In genomic region chr18:21117385-21118135, GRCh38 we compare ENCODE assay signal across 9 cellular contexts. TPM values are rescaled to one million over a fixed set of nuclear protein-coding genes. Genes with fewer than 3 reads are reported as not detected.
DNase-seq lines count a peak whose midpoint lies in the region; ATAC-seq and TF ChIP-seq lines count a peak whose summit lies in the region.
"Had no signal": no experiment of that assay in that cellular context is flagged by ENCODE, and none has a peak within 500 bp of the region (broad histone marks: within the 10 kb centered on the region; RNA-seq: fewer than 3 reads in every experiment).

No MANE protein-coding gene starts in this region.

- TF ChIP-seq CTCF in HFFc6 (IDR thresholded peaks at IDR 0.05) (no peak), adrenal gland (IDR thresholded peaks at IDR 0.05) (no peak), testis (IDR thresholded peaks at IDR 0.05) (no peak), foreskin keratinocyte (conservative IDR thresholded peaks at IDR 0.05) (no peak)

- H3K4me3 ChIP-seq in adrenal gland: peak overlapping the region in 1 of 4 donors; percentile 17
- H3K4me3 ChIP-seq in iPS-20b (ENCODE audit: low read length): peak overlapping the region; percentile 45; the same call in 1 of the 2 replicates
- H3K4me3 ChIP-seq in testis: no peak overlapping the region

- H3K27ac ChIP-seq in adrenal gland (peak overlapping the region; percentile 5 to 82 (median 29)), iPS-20b (ENCODE audit: low read length) (peak overlapping the region; percentile 3), testis (peak overlapping the region; percentile 15 to 78), foreskin keratinocyte (no peak overlapping the region)

- H3K27me3 ChIP-seq in adrenal gland: no peaks in the 10 kb centered on the region
- peaks cover 11% of the 10 kb centered on the region for H3K27me3 ChIP-seq in iPS-20b (ENCODE audit: insufficient read depth, low read length)
- no peaks in the 10 kb centered on the region for H3K27me3 ChIP-seq in testis
- peaks cover 3% of the 10 kb centered on the region for H3K27me3 ChIP-seq in foreskin keratinocyte

- 26 to 40% (median 32%) methylated on average over 5 of the region's 5 CpGs for WGBS in adrenal gland, 4 donors
- 28 to 39% methylated on average over 5 of the region's 5 CpGs for WGBS in testis, 2 donors

- no peak for ATAC-seq in HG03521 (IDR thresholded peaks at IDR 0.05; ENCODE audit: unreplicated experiment)
- no peak for ATAC-seq in foreskin keratinocyte
- no peak for ATAC-seq in HG02610 (IDR thresholded peaks at IDR 0.05; ENCODE audit: unreplicated experiment)
- ATAC-seq in GM21786 (IDR thresholded peaks at IDR 0.05; ENCODE audit: unreplicated experiment): no peak

- peaks cover 0 to 21% of the 10 kb centered on the region in 2 donors for H3K4me1 ChIP-seq in adrenal gland (replicated peaks in 1 of 2)
- peaks cover 22% of the 10 kb centered on the region for H3K4me1 ChIP-seq in iPS-20b (ENCODE audit: insufficient read depth, low read length)
- peaks cover 10% of the 10 kb centered on the region for H3K4me1 ChIP-seq in testis
- peaks cover 6% of the 10 kb centered on the region for H3K4me1 ChIP-seq in foreskin keratinocyte

- DNase-seq in HFFc6 (peak; percentile 82), adrenal gland (peak in 2 of 7 donors; percentile 26 to 37), testis (no peak), foreskin keratinocyte (no peak)
- DNase-seq: NCI-H345 had no signal

- TF ChIP-seq POLR2A in adrenal gland (IDR thresholded peaks at IDR 0.05) (no peak), testis (IDR thresholded peaks at IDR 0.05) (no peak)

- H3K36me3 ChIP-seq in adrenal gland (replicated peaks in 1 of 2): no peaks in the 10 kb centered on the region
- no peaks in the 10 kb centered on the region for H3K36me3 ChIP-seq in iPS-20b (ENCODE audit: insufficient read depth, low read depth, low read length)
- H3K36me3 ChIP-seq in testis (ENCODE audit: low read depth, missing control alignments): no peaks in the 10 kb centered on the region

- no peaks in the 10 kb centered on the region for H3K9me3 Mint-ChIP-seq in HFFc6

- H3K4me1 Mint-ChIP-seq in HFFc6 (ENCODE audit: low read depth): peaks cover 55% of the 10 kb centered on the region

- H3K9ac ChIP-seq in iPS-20b (ENCODE audit: low read depth, low read length): no peak overlapping the region

- no peaks in the 10 kb centered on the region; the same call in 1 of the 2 replicates for H3K27me3 Mint-ChIP-seq in HFFc6 (ENCODE audit: insufficient read depth)

- intact Hi-C loops in adrenal gland (cut with DNase I) (no loop called here), testis (cut with DNase I; ENCODE audit: low total_unique reads) (no loop called here)

- H3K27ac Mint-ChIP-seq in HFFc6: peak overlapping the region; percentile 84

- H3K4me3 Mint-ChIP-seq in HFFc6: peak overlapping the region; percentile 81

- no peaks in the 10 kb centered on the region for H3K36me3 Mint-ChIP-seq in HFFc6 (ENCODE audit: low read depth)

- H3K9me3 ChIP-seq in adrenal gland (replicated peaks in 1 of 3): no peaks in the 10 kb centered on the region
- H3K9me3 ChIP-seq in iPS-20b (ENCODE audit: insufficient read depth, low read depth, low read length): no peaks in the 10 kb centered on the region
- H3K9me3 ChIP-seq in testis: no peaks in the 10 kb centered on the region

RNA-seq across cellular contexts. Expression of gene ROCK1, which starts 5.9 kb away (rescaled TPM):
- total RNA-seq in HFFc6 (2021; fragmentation: NEBNext Ultra II Directional; extraction: Animal tissue kit (Norgen Biotek cat#: 25700)): 10 to 100 TPM; 64.8 to 71.7 (median 67.1) TPM
- total RNA-seq in adrenal gland (10 to 100 TPM; 12.8 to 55.5 (median 30.6) TPM), testis (10 to 100 TPM; 43.1 to 46.3 TPM), foreskin keratinocyte (38.3 and 40.8 TPM in 2 replicates)
- polyA plus RNA-seq in adrenal gland (10 to 100 TPM in 2 of 3 donors, 1 to 10 TPM in 1; 6.8 to 32.6 (median 15.9) TPM), testis (ENCODE audit: insufficient read depth, low read depth, low replicate concordance) (9.6 TPM), foreskin keratinocyte (6.4 and 7.6 TPM in 2 replicates)
